In genomic region chr3:123380261-123380660, GRCh38 we compare ENCODE assay signal across 2 cellular contexts.
TF ChIP-seq lines count a peak whose summit lies in the region.

No MANE protein-coding gene starts in this region.

TF ChIP-seq in IMR-90, 13 proteins besides CTCF, POLR2A, EP300 and RAD21:
- TF ChIP-seq MAFK (IDR thresholded peaks at IDR 0.05; ENCODE audit: low read depth, low read length), result no peak
- TF ChIP-seq CEBPB (IDR thresholded peaks at IDR 0.05; ENCODE audit: low read depth, low read length), result no peak
- TF ChIP-seq MXI1 (IDR thresholded peaks at IDR 0.05; ENCODE audit: borderline replicate concordance, low read depth, low read length), result no peak
- TF ChIP-seq RCOR1 (IDR thresholded peaks at IDR 0.05; ENCODE audit: insufficient replicate concordance, low read length), result no peak
- TF ChIP-seq MAZ (IDR thresholded peaks at IDR 0.05; ENCODE audit: borderline replicate concordance, low read depth, low read length), result no peak
- no peak for TF ChIP-seq SMC3 (IDR thresholded peaks at IDR 0.05; ENCODE audit: low read depth, low read length)
- no peak for TF ChIP-seq NFE2L2 (IDR thresholded peaks at IDR 0.05; ENCODE audit: low read depth, low read length)
- TF ChIP-seq, protein P1, sequence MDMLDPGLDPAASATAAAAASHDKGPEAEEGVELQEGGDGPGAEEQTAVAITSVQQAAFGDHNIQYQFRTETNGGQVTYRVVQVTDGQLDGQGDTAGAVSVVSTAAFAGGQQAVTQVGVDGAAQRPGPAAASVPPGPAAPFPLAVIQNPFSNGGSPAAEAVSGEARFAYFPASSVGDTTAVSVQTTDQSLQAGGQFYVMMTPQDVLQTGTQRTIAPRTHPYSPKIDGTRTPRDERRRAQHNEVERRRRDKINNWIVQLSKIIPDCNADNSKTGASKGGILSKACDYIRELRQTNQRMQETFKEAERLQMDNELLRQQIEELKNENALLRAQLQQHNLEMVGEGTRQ (IDR thresholded peaks at IDR 0.05; ENCODE audit: low read depth, low read length), result no peak
- no peak for TF ChIP-seq CHD1 (IDR thresholded peaks at IDR 0.05; ENCODE audit: low read depth, low read length)

TF ChIP-seq in H1, 55 proteins besides CTCF, POLR2A, EP300 and RAD21:
- no peak for TF ChIP-seq CBX8 (IDR thresholded peaks at IDR 0.05; ENCODE audit: borderline replicate concordance, low read depth, low read length)
- TF ChIP-seq, protein P2, sequence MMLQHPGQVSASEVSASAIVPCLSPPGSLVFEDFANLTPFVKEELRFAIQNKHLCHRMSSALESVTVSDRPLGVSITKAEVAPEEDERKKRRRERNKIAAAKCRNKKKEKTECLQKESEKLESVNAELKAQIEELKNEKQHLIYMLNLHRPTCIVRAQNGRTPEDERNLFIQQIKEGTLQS (IDR thresholded peaks at IDR 0.05; ENCODE audit: insufficient read depth, low read depth, low read length), result no peak
- TF ChIP-seq TBP (IDR thresholded peaks at IDR 0.05; ENCODE audit: low read depth, low read length), result no peak
- TF ChIP-seq SP4 (IDR thresholded peaks at IDR 0.05; ENCODE audit: low read length), result no peak
- TF ChIP-seq SUZ12 (IDR thresholded peaks at IDR 0.05; ENCODE audit: low read length), result no peak
- no peak for TF ChIP-seq RFX5 (IDR thresholded peaks at IDR 0.05; ENCODE audit: borderline replicate concordance, low read depth, low read length)
- no peak for TF ChIP-seq YY1 (IDR thresholded peaks at IDR 0.05; ENCODE audit: low read depth, low read length)
- no peak for TF ChIP-seq CREB1 (IDR thresholded peaks at IDR 0.05)
- no peak for TF ChIP-seq MAX (IDR thresholded peaks at IDR 0.05)
- TF ChIP-seq, protein P1 (IDR thresholded peaks at IDR 0.05; ENCODE audit: low read length), result no peak
- no peak for TF ChIP-seq HDAC2 (IDR thresholded peaks at IDR 0.05; ENCODE audit: borderline replicate concordance in 1 of 2, low read depth in 2 of 2, low read length in 2 of 2)
- no peak for TF ChIP-seq BACH1 (IDR thresholded peaks at IDR 0.05; ENCODE audit: low read length)
- no peak for TF ChIP-seq CHD7 (IDR thresholded peaks at IDR 0.05; ENCODE audit: insufficient replicate concordance, low read length)
- no peak for TF ChIP-seq SIX5 (IDR thresholded peaks at IDR 0.05; ENCODE audit: low read depth, low read length)
- TF ChIP-seq BCL11A (IDR thresholded peaks at IDR 0.05; ENCODE audit: low read depth in 2 of 2, low read length in 2 of 2), result no peak
- TF ChIP-seq GTF2F1 (IDR thresholded peaks at IDR 0.05; ENCODE audit: borderline replicate concordance, low read depth, low read length), result no peak
- no peak for TF ChIP-seq TAF1 (IDR thresholded peaks at IDR 0.05; ENCODE audit: low read depth, low read length)
